In the genomic region with DNA sequence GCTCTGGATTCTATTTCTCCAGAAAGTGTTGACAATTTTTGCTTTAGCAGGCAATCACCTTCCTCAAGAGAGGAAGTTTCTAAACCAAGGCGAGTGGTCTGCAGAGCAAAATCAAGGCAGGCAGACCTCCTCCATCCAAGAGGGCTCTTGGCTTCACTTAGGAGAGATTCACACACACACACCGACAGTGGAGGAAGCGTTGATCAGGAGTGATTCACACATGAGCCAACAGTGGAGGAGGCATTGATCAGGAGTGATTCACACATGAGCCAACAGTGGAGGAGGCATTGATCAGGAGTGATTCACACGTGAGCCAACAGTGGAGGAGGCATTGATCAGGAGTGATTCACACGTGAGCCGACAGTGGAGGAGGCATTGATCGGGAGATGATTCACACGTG, we compare ENCODE assay signal across 1 cellular context.
TF ChIP-seq lines count a peak whose summit lies in the region.

No MANE protein-coding gene starts in this region.

TF ChIP-seq in HCT116, 20 proteins besides CTCF, POLR2A, EP300 and RAD21:
- peak; percentile 89 for TF ChIP-seq TCF7L2 (IDR thresholded peaks at IDR 0.05; ENCODE audit: borderline replicate concordance, extremely low read depth, insufficient read depth, insufficient read length)
TF ChIP-seq in HCT116: peak in this region for 1; not testable (repeated sequence) for 19.
